1 cellular context compared by ENCODE assay signal in genomic region chr21:45639206-45640000, GRCh38.
TF ChIP-seq lines count a peak whose summit lies in the region.

No MANE protein-coding gene starts in this region.

TF ChIP-seq in H1, 55 proteins besides CTCF, POLR2A, EP300 and RAD21:
- no peak for TF ChIP-seq SIRT6 (IDR thresholded peaks at IDR 0.05; ENCODE audit: low read length)
- TF ChIP-seq EGR1 (IDR thresholded peaks at IDR 0.05; ENCODE audit: borderline replicate concordance, low read depth, low read length), result no peak
- no peak for TF ChIP-seq NANOG (IDR thresholded peaks at IDR 0.05; ENCODE audit: insufficient read depth, low read depth, low read length, poor library complexity, severe bottlenecking)
- TF ChIP-seq CHD7 (IDR thresholded peaks at IDR 0.05; ENCODE audit: insufficient replicate concordance, low read length), result no peak
- no peak for TF ChIP-seq TEAD4 (IDR thresholded peaks at IDR 0.05; ENCODE audit: low read depth, low read length)
- TF ChIP-seq CEBPB (IDR thresholded peaks at IDR 0.05; ENCODE audit: low read depth, low read length), result no peak
- TF ChIP-seq GABPA (IDR thresholded peaks at IDR 0.05; ENCODE audit: borderline replicate concordance, insufficient read depth, low read length), result no peak
- no peak for TF ChIP-seq CREB1 (IDR thresholded peaks at IDR 0.05)
- no peak for TF ChIP-seq SAP30 (IDR thresholded peaks at IDR 0.05; ENCODE audit: insufficient read depth, insufficient replicate concordance, low read length)
- no peak for TF ChIP-seq BACH1 (IDR thresholded peaks at IDR 0.05; ENCODE audit: low read length)
